19 cellular contexts compared by ENCODE assay signal in the genomic region with DNA sequence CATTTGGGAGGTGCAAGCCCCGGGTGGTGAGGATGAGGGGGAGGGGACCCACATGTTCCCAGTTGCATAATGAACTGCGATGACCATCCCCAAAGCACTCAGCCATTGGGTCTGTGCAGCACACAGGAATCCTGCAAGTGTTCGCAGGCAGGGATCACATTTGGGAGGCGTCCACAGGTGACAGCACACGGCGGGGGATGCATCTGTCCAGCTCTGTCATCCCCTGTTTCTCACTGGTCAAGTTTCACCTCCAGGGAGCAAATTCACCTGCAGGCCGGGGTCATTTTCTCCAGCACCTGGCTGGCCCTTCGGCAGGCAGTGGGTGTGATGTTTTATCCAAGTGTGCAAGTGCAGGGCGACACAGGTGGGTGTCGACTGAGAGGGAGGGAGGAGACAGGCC. TPM values are rescaled to one million over a fixed set of nuclear protein-coding genes. Genes with fewer than 3 reads are reported as not detected.
"Had no signal": no experiment of that assay in that cellular context is flagged by ENCODE, and none has a peak within 500 bp of the region (broad histone marks: within the 10 kb centered on the region; RNA-seq: fewer than 3 reads in every experiment).

No MANE protein-coding gene starts in this region.

- H3K4me2 ChIP-seq: hepatocyte had no signal

- H3K4me1 ChIP-seq: psoas muscle had no signal

- H3K36me3 ChIP-seq: esophagus muscularis mucosa, left ventricle myocardium inferior, right lobe of liver, tibial nerve had no signal

- DNase-seq: activated CD4-positive, alpha-beta T cell treated with anti-CD3 and anti-CD28 coated beads for 1 hour; activated CD4-positive, alpha-beta T cell treated with anti-CD3 and anti-CD28 coated beads, Interleukin-2, amount 50 U/mL, for 4 hours; activated gamma-delta T cell; activated naive CD8-positive, alpha-beta T cell treated with anti-CD3 and anti-CD28 coated beads for 36 hours; activated T-cell treated with anti-CD3 and anti-CD28 coated beads, Interleukin-2, amount 50 U/mL, for 4 hours; anterior cingulate cortex; left ventricle myocardium inferior; nephron progenitor cell; Right ventricle myocardium superior; stimulated activated CD4-positive, alpha-beta T cell treated with anti-CD3 and anti-CD28 coated beads, Interleukin-2, amount 100 ng/mL, for 24 hours; T-helper 1 cell; T1000 had no signal

- H3K4me3 ChIP-seq: esophagus muscularis mucosa, hepatocyte, left ventricle myocardium inferior, psoas muscle, right lobe of liver, tibial nerve had no signal

- H3K27ac ChIP-seq: esophagus muscularis mucosa, left ventricle myocardium inferior, psoas muscle, right lobe of liver, tibial nerve had no signal

- H3K79me2 ChIP-seq: hepatocyte had no signal

- ATAC-seq: activated T-cell treated with anti-CD3 and anti-CD28 coated beads, Interleukin-2, amount 50 U/mL, for 4 hours; psoas muscle; right lobe of liver; SK-N-SH treated with all-trans-retinoic acid at 6 μM for 48 hours; stimulated activated effector memory CD8-positive, alpha-beta T cell treated with anti-CD3 and anti-CD28 coated beads, Interleukin-12 subunit alpha, Interleukin-12 subunit beta, amount 100 ng/mL, for 72 hours had no signal

- H2AFZ ChIP-seq: hepatocyte had no signal

- H3K27me3 ChIP-seq: esophagus muscularis mucosa, hepatocyte, right lobe of liver, tibial nerve had no signal

- H3K9me3 ChIP-seq: esophagus muscularis mucosa, left ventricle myocardium inferior, psoas muscle, right lobe of liver, tibial nerve had no signal

RNA-seq across cellular contexts. Expression of a gene that starts 33.3 kb away (rescaled TPM):
- total RNA-seq: activated naive CD8-positive, alpha-beta T cell treated with anti-CD3 and anti-CD28 coated beads for 36 hours had no signal
